ENCODE assay signal across 1 cellular context in the genomic region with DNA sequence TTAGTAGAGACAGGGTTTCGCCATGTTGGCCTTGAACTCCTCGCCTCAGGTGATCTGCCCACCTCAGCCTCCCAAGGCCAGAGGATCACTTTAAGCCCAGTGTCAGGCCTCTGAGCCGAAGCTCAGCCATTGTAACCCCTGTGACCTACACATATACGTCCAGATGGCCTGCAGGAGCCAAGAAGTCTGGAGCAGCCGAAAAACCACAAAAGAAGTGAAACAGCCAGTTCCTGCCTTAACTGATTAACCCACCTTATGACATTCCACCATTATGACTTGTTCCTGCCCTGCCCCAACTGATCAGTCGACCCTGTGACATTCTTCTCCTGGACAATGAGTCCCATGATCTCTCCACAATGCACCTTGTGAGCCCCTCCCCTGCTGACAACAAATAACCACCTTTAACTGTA.
TF ChIP-seq lines count a peak whose summit lies in the region.

No MANE protein-coding gene starts in this region.

TF ChIP-seq in GM12878, 131 proteins besides CTCF, POLR2A, EP300 and RAD21:
- TF ChIP-seq RUNX3 (IDR thresholded peaks at IDR 0.05; ENCODE audit: low read length) = 0 out of 2 replicates have a peak, but pooled peaks have one; percentile 14
TF ChIP-seq in GM12878: peak in this region for 1; not testable (repeated sequence) for 130.
